Comparison of ENCODE assay signal across 1 cellular context in the genomic region with DNA sequence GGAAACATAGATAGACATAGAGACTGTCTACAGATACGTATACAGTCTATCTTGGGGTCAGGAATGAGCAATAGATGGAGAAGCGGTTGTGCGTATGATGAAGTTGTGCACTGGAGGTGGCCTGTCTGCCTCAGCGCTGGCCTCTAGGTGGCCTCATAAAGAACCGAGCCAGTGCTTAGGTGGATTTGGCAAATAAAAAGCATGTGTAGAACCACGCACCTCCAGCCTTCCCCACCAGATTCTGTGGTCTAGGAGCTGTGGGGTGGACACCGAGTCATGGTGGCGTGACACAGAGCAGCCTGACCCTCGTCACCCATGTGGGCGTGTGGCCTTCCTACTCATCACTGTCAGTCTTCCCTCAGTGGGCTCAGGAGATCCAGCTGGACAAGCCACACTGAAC.
TF ChIP-seq lines count a peak whose summit lies in the region.

No MANE protein-coding gene starts in this region.

TF ChIP-seq in SK-N-SH treated with all-trans-retinoic acid at 6 μM for 48 hours, 23 proteins besides CTCF, POLR2A, EP300 and RAD21 (continued from another document):
- TF ChIP-seq BACH2 (CRISPR knock-in tag; IDR thresholded peaks at IDR 0.05; ENCODE audit: borderline replicate concordance): no peak
- no peak for TF ChIP-seq ESRRG (CRISPR knock-in tag; IDR thresholded peaks at IDR 0.05)
